Comparison of ENCODE assay signal across 23 cellular contexts in genomic region chr9:109072810-109073435, GRCh38. TPM values are rescaled to one million over a fixed set of nuclear protein-coding genes. Genes with fewer than 3 reads are reported as not detected.
A peak's percentile ranks its signal among the peaks of the same experiment; 100 is the strongest.
DNase-seq lines count a peak whose midpoint lies in the region; ATAC-seq, FAIRE-seq and TF ChIP-seq lines count a peak whose summit lies in the region.
"Had no signal": no experiment of that assay in that cellular context is flagged by ENCODE, and none has a peak within 500 bp of the region (broad histone marks: within the 10 kb centered on the region; RNA-seq: fewer than 3 reads in every experiment).

No MANE protein-coding gene starts in this region.

- H3K27me3 Mint-ChIP-seq in activated CD4-positive, alpha-beta T cell treated with anti-CD3 and anti-CD28 coated beads, Interleukin-2, amount 10 ng/mL, durations not matched to agents 24 days and 14 days, result no peaks in the 10 kb centered on the region
- H3K27me3 Mint-ChIP-seq in Caco-2 (ENCODE audit: insufficient read depth, unreplicated experiment) (no peaks in the 10 kb centered on the region), mesothelial cell of epicardium (ENCODE audit: low read depth) (no peaks in the 10 kb centered on the region), T-cell (no peaks in the 10 kb centered on the region)
- H3K27me3 Mint-ChIP-seq: CD4-positive, alpha-beta T cell had no signal

- CTCF ChIA-PET in Caco-2 (lab: Charles Lee) (no interaction called here), K562 (lab: Yijun Ruan, JAX; ENCODE audit: low intra/inter-chr PET ratio) (no interaction called here), T-cell (lab: Charles Lee) (no interaction called here)

- BruUV-seq in Caco-2 (replicated peaks; lab: Mats Ljungman, UMichigan) (no TSS peak), K562 (replicated peaks; lab: Mats Ljungman, UMichigan) (no TSS peak)

- no peaks in the 10 kb centered on the region for H3K9me1 ChIP-seq in K562 (ENCODE audit: control insufficient read depth, insufficient read depth, low read length)

- H3K79me2 ChIP-seq in K562 (ENCODE audit: control insufficient read depth, insufficient read depth, low read length), result no peaks in the 10 kb centered on the region; the same call in 2 of the 3 replicates

- in situ Hi-C loops in K562 (cut with MboI), result no loop called here

- H3K27ac Mint-ChIP-seq in activated CD4-positive, alpha-beta T cell treated with anti-CD3 and anti-CD28 coated beads, Interleukin-2, amount 10 ng/mL, durations not matched to agents 24 days and 14 days, result no peak overlapping the region
- peak overlapping the region; percentile 88 for H3K27ac Mint-ChIP-seq in Caco-2 (ENCODE audit: unreplicated experiment)
- H3K27ac Mint-ChIP-seq in mesothelial cell of epicardium, result peak overlapping the region; percentile 8
- no peak overlapping the region for H3K27ac Mint-ChIP-seq in T-cell
- H3K27ac Mint-ChIP-seq: CD4-positive, alpha-beta T cell; HFFc6 had no signal

- TF ChIP-seq CTCF in Caco-2 (IDR thresholded peaks at IDR 0.05; ENCODE audit: insufficient read depth in 1 of 2, low read depth in 1 of 2, low read length in 1 of 2, severe bottlenecking in 1 of 2, unreplicated experiment in 1 of 2) (no peak), K562 (IDR thresholded peaks at IDR 0.05 in 2 of 3, conservative IDR thresholded peaks at IDR 0.05 in 1 of 3; ENCODE audit: insufficient read depth in 2 of 3, low read depth in 1 of 3, low read length in 3 of 3) (no peak), mesothelial cell of epicardium (IDR thresholded peaks at IDR 0.05; ENCODE audit: unreplicated experiment) (no peak)

- H3K9me3 ChIP-seq in Caco-2 (no peaks in the 10 kb centered on the region), K562 (replicated peaks; ENCODE audit: control insufficient read depth, insufficient read depth, low read depth, low read length) (no peaks in the 10 kb centered on the region)
- H3K9me3 ChIP-seq: A549 had no signal

- POLR2A ChIA-PET in Caco-2 (lab: Charles Lee) (no interaction called here), K562 (lab: Yijun Ruan, JAX) (interaction anchor here (1.0 kb wide), 1 partner anchor 26 kb away, joined by 3 read pairs; no protein-coding TSS in a partner anchor), T-cell (lab: Charles Lee) (no interaction called here)

- no peaks in the 10 kb centered on the region for H3K9me3 Mint-ChIP-seq in activated CD4-positive, alpha-beta T cell treated with anti-CD3 and anti-CD28 coated beads, Interleukin-2, amount 10 ng/mL, durations not matched to agents 24 days and 14 days
- H3K9me3 Mint-ChIP-seq in Caco-2 (ENCODE audit: unreplicated experiment) (no peaks in the 10 kb centered on the region), mesothelial cell of epicardium (no peaks in the 10 kb centered on the region), T-cell (no peaks in the 10 kb centered on the region)
- H3K9me3 Mint-ChIP-seq: CD4-positive, alpha-beta T cell; HFFc6 had no signal

- H3K36me3 Mint-ChIP-seq in activated CD4-positive, alpha-beta T cell treated with anti-CD3 and anti-CD28 coated beads, Interleukin-2, amount 10 ng/mL, durations not matched to agents 24 days and 14 days (ENCODE audit: low read depth), result peaks cover 22% of the 10 kb centered on the region
- H3K36me3 Mint-ChIP-seq in Caco-2 (ENCODE audit: insufficient read depth, unreplicated experiment), result peaks cover 60% of the 10 kb centered on the region
- peaks cover 16% of the 10 kb centered on the region for H3K36me3 Mint-ChIP-seq in mesothelial cell of epicardium
- H3K36me3 Mint-ChIP-seq in T-cell, result peaks cover 41% of the 10 kb centered on the region

- TF ChIP-seq RAD21 in K562 (CRISPR knock-in tag; conservative IDR thresholded peaks at IDR 0.05 in 1 of 2, IDR thresholded peaks at IDR 0.05 in 1 of 2), result no peak

- TF ChIP-seq EP300 in K562 (IDR thresholded peaks at IDR 0.05; ENCODE audit: low read length), result no peak

- H3K4me1 ChIP-seq in Caco-2 (peaks cover 70% of the 10 kb centered on the region), K562 (replicated peaks in 1 of 2; ENCODE audit: control insufficient read depth in 2 of 2, insufficient read depth in 2 of 2, low read length in 2 of 2) (peaks cover 0 to 15% of the 10 kb centered on the region in 2 experiments; a peak in 2 of 5 replicates)
- H3K4me1 ChIP-seq: A549 had no signal

- H2AFZ ChIP-seq in K562 (ENCODE audit: low read depth, low read length), result no peak overlapping the region

- WGBS in K562 (ENCODE audit: insufficient coverage, low coverage, missing lambda C conversion rate), result 11% methylated on average over 2 of the region's 2 CpGs

- no peak overlapping the region for H3K9ac ChIP-seq in K562 (ENCODE audit: insufficient read depth in 1 of 2, low read depth in 2 of 2, low read length in 2 of 2)

- H3K4me3 ChIP-seq in Caco-2 (ENCODE audit: low read depth, low read length), result no peak overlapping the region
- H3K4me3 ChIP-seq in K562, result no peak overlapping the region
- H3K4me3 ChIP-seq: A549 had no signal

- H4K20me1 ChIP-seq in K562 (replicated peaks; ENCODE audit: control insufficient read depth, insufficient read depth, low read length), result no peaks in the 10 kb centered on the region

- H3K27me3 ChIP-seq in Caco-2 (replicated peaks; ENCODE audit: control insufficient read depth, insufficient read depth, low read length) (no peaks in the 10 kb centered on the region), K562 (ENCODE audit: control insufficient read depth in 2 of 2, insufficient read depth in 2 of 2, low read length in 2 of 2) (no peaks in the 10 kb centered on the region)

- no peak overlapping the region for H3K4me3 Mint-ChIP-seq in activated CD4-positive, alpha-beta T cell treated with anti-CD3 and anti-CD28 coated beads, Interleukin-2, amount 10 ng/mL, durations not matched to agents 24 days and 14 days
- H3K4me3 Mint-ChIP-seq in Caco-2 (ENCODE audit: unreplicated experiment) (peak overlapping the region; percentile 36), mesothelial cell of epicardium (no peak overlapping the region), T-cell (no peak overlapping the region)
- H3K4me3 Mint-ChIP-seq: CD4-positive, alpha-beta T cell; HFFc6 had no signal

- no peak for TF ChIP-seq POLR2A in K562 (conservative IDR thresholded peaks at IDR 0.05)

- intact Hi-C loops in activated CD4-positive, alpha-beta T cell treated with anti-CD3 and anti-CD28 coated beads, Interleukin-2, amount 10 ng/mL, durations not matched to agents 24 days and 14 days (cut with micrococcal nuclease), result no loop called here
- intact Hi-C loops in Caco-2 (cut with micrococcal nuclease; ENCODE audit: unreplicated experiment), result no loop called here
- intact Hi-C loops in K562 (cut with micrococcal nuclease), result no loop called here
- intact Hi-C loops in left cardiac atrium (cut with DNase I), result no loop called here

- peaks cover 2% of the 10 kb centered on the region; the same call in 1 of the 2 replicates for H3K36me3 ChIP-seq in Caco-2 (ENCODE audit: control insufficient read depth, insufficient read depth, low read length)
- peaks cover 85% of the 10 kb centered on the region for H3K36me3 ChIP-seq in K562 (ENCODE audit: control insufficient read depth, insufficient read depth, low read length)

- ATAC-seq in K562 (0 out of 3 replicates have a peak, but pooled peaks have one; percentile 17), GM21576 (IDR thresholded peaks at IDR 0.05; ENCODE audit: unreplicated experiment) (no peak), T-cell (replicated peaks in 1 of 4) (no peak), left cardiac atrium (no peak)
- ATAC-seq: A549, HCT116 had no signal

- H3K4me2 ChIP-seq in K562 (ENCODE audit: insufficient read depth, low read length), result no peak overlapping the region
- H3K4me2 ChIP-seq: A549 had no signal

- no peak overlapping the region for H3K27ac ChIP-seq in K562 (ENCODE audit: extremely low read depth, low read depth, low read length)
- H3K27ac ChIP-seq: 22Rv1, A549, C4-2B had no signal

- DNase-seq in activated CD4-positive, alpha-beta T cell treated with anti-CD3 and anti-CD28 coated beads, Interleukin-2, amount 10 ng/mL, durations not matched to agents 24 days and 14 days, result peak; percentile 10
- no peak for DNase-seq in activated CD4-positive, alpha-beta T cell treated with anti-CD3 and anti-CD28 coated beads, Interleukin-2, amount 50 U/mL, for 48 hours
- DNase-seq in Caco-2 (no peak), K562 (ENCODE audit: extremely low read depth in 1 of 4, low spot score in 3 of 4) (no peak), mesothelial cell of epicardium (ENCODE audit: low spot score in 2 of 2, unreplicated experiment in 2 of 2) (no peak), T-cell (no peak), left cardiac atrium (no peak)
- DNase-seq: AML-193; CD4-positive, alpha-beta T cell; DMS153; DMS79; GDM1; GOT3; H7; HFFc6 had no signal

- peaks cover 5% of the 10 kb centered on the region for H3K4me1 Mint-ChIP-seq in activated CD4-positive, alpha-beta T cell treated with anti-CD3 and anti-CD28 coated beads, Interleukin-2, amount 10 ng/mL, durations not matched to agents 24 days and 14 days
- H3K4me1 Mint-ChIP-seq in Caco-2 (ENCODE audit: low read depth, unreplicated experiment) (peaks cover 41% of the 10 kb centered on the region), mesothelial cell of epicardium (peaks cover 24% of the 10 kb centered on the region), T-cell (no peaks in the 10 kb centered on the region)

- no peak for FAIRE-seq in K562 (lab: Jason Lieb, UNC)
- FAIRE-seq: A549, GM12892, GM18507, HTR-8/SVneo had no signal

RNA-seq across cellular contexts. Expression of gene TMEM245, which starts 46.8 kb away (rescaled TPM):
- 26.7 and 27.0 TPM in 2 replicates for total RNA-seq in activated CD4-positive, alpha-beta T cell treated with anti-CD3 and anti-CD28 coated beads, Interleukin-2, amount 10 ng/mL, durations not matched to agents 24 days and 14 days
- 99.2 and 110 TPM in 2 replicates for total RNA-seq in Caco-2 (2022)
- total RNA-seq in K562 (2011; cell fraction: chromatin; rRNA removed; ENCODE audit: low replicate concordance), result 63.8 and 96.7 TPM in 2 replicates
- total RNA-seq in K562 (2011; cell fraction: nucleolus; rRNA removed), result 45.0 and 54.9 TPM in 2 replicates
- total RNA-seq in K562 (2011; cell fraction: nucleoplasm; rRNA removed), result 78.2 and 94.0 TPM in 2 replicates
- 13.9 and 15.1 TPM in 2 replicates for total RNA-seq in K562 (2014; rRNA removed)
- 30.5 and 32.8 TPM in 2 replicates for total RNA-seq in K562 (2014; rRNA removed; fragmentation: Illumina TruSeq; extraction: Trizol)
- 29.3 and 31.1 TPM in 2 replicates for total RNA-seq in K562 (2015; rRNA removed; fragmentation: Illumina TruSeq; extraction: Trizol)
- 24.3 and 26.9 TPM in 2 replicates for total RNA-seq in K562 (2021)
- polyA plus RNA-seq in K562 (2011; rRNA removed), result 34.9 and 43.2 TPM in 2 replicates
- 28.7 and 45.6 TPM in 2 replicates for polyA plus RNA-seq in K562 (2011; cell fraction: cytosol; rRNA removed)
- polyA plus RNA-seq in K562 (2011; cell fraction: nucleus; rRNA removed), result 31.8 and 33.1 TPM in 2 replicates
- polyA plus RNA-seq in K562 (2012), result 18.4 and 21.3 TPM in 2 replicates
- polyA plus RNA-seq in K562 (2014; fragmentation: Illumina TruSeq; extraction: Trizol), result 26.0 and 33.7 TPM in 2 replicates
- 10 to 100 TPM in 1 of 2 experiments, 1 to 10 TPM in 1; 8.5 to 12.1 TPM for polyA plus RNA-seq in K562 (2014; fragmentation: Nextera tagmentation; extraction: Ambion mirVana)
- polyA plus RNA-seq in K562 (2014; rRNA removed), result 15.8 and 16.6 TPM in 2 replicates
- 100 and 105 TPM in 2 replicates for polyA minus RNA-seq in K562 (2011; rRNA and poly(A)+ RNA removed)
- 25.8 and 36.3 TPM in 2 replicates for polyA minus RNA-seq in K562 (2011; cell fraction: cytosol; rRNA and poly(A)+ RNA removed)
- 44.7 and 68.2 TPM in 2 replicates for polyA minus RNA-seq in K562 (2011; cell fraction: nucleus; rRNA and poly(A)+ RNA removed)
- 73.0 to 77.9 TPM (median 74.6 TPM) in 3 replicates for total RNA-seq in mesothelial cell of epicardium
- total RNA-seq in T-cell, result 10 to 100 TPM; 32.5 to 68.1 (median 52.5) TPM
- total RNA-seq in left cardiac atrium, result 10 to 100 TPM; 67.4 to 79.3 TPM

RNA-seq across cellular contexts. Expression of gene CTNNAL1, which starts 59.6 kb away (rescaled TPM):
- 17.8 and 18.8 TPM in 2 replicates for total RNA-seq in activated CD4-positive, alpha-beta T cell treated with anti-CD3 and anti-CD28 coated beads, Interleukin-2, amount 10 ng/mL, durations not matched to agents 24 days and 14 days
- 107 and 111 TPM in 2 replicates for total RNA-seq in Caco-2 (2022)
- 8.0 and 35.8 TPM in 2 replicates for total RNA-seq in K562 (2011; cell fraction: chromatin; rRNA removed; ENCODE audit: low replicate concordance)
- total RNA-seq in K562 (2011; cell fraction: nucleolus; rRNA removed), result 3.3 and 5.7 TPM in 2 replicates
- total RNA-seq in K562 (2011; cell fraction: nucleoplasm; rRNA removed), result 8.6 and 9.2 TPM in 2 replicates
- 37.6 and 38.9 TPM in 2 replicates for total RNA-seq in K562 (2014; rRNA removed)
- 78.0 and 89.1 TPM in 2 replicates for total RNA-seq in K562 (2014; rRNA removed; fragmentation: Illumina TruSeq; extraction: Trizol)
- 42.2 and 46.7 TPM in 2 replicates for total RNA-seq in K562 (2015; rRNA removed; fragmentation: Illumina TruSeq; extraction: Trizol)
- 46.9 and 48.8 TPM in 2 replicates for total RNA-seq in K562 (2021)
- 42.5 and 70.7 TPM in 2 replicates for polyA plus RNA-seq in K562 (2011; rRNA removed)
- polyA plus RNA-seq in K562 (2011; cell fraction: cytosol; rRNA removed), result 9.6 and 20.6 TPM in 2 replicates
- polyA plus RNA-seq in K562 (2011; cell fraction: nucleus; rRNA removed), result 6.0 and 11.1 TPM in 2 replicates
- polyA plus RNA-seq in K562 (2012), result 32.7 and 33.7 TPM in 2 replicates
- 53.8 and 57.9 TPM in 2 replicates for polyA plus RNA-seq in K562 (2014; fragmentation: Illumina TruSeq; extraction: Trizol)
- polyA plus RNA-seq in K562 (2014; fragmentation: Nextera tagmentation; extraction: Ambion mirVana), result 10 to 100 TPM; 23.2 to 29.8 TPM
- 42.3 and 43.6 TPM in 2 replicates for polyA plus RNA-seq in K562 (2014; rRNA removed)
- polyA minus RNA-seq in K562 (2011; rRNA and poly(A)+ RNA removed), result 45.3 and 51.5 TPM in 2 replicates
- 16.8 and 20.3 TPM in 2 replicates for polyA minus RNA-seq in K562 (2011; cell fraction: cytosol; rRNA and poly(A)+ RNA removed)
- 9.7 and 16.2 TPM in 2 replicates for polyA minus RNA-seq in K562 (2011; cell fraction: nucleus; rRNA and poly(A)+ RNA removed)
- total RNA-seq in mesothelial cell of epicardium, result 26.7 to 28.1 TPM (median 27.9 TPM) in 3 replicates
- 1 to 10 TPM; 2.1 to 4.1 (median 3.8) TPM for total RNA-seq in T-cell
- 10 to 100 TPM; 87.0 to 91.2 TPM for total RNA-seq in left cardiac atrium

Comparison
In these comparisons a context has a peak if more than half of its experiments do, and no peak if none do; other contexts are left out.
1. H3K27ac Mint-ChIP-seq: peak in Caco-2 (single experiment) and mesothelial cell of epicardium (single experiment); none in activated CD4-positive, alpha-beta T cell treated with anti-CD3 and anti-CD28 coated beads, Interleukin-2, amount 10 ng/mL, durations not matched to agents 24 days and 14 days (single experiment) and T-cell (0 of 2).